In the genomic region with DNA sequence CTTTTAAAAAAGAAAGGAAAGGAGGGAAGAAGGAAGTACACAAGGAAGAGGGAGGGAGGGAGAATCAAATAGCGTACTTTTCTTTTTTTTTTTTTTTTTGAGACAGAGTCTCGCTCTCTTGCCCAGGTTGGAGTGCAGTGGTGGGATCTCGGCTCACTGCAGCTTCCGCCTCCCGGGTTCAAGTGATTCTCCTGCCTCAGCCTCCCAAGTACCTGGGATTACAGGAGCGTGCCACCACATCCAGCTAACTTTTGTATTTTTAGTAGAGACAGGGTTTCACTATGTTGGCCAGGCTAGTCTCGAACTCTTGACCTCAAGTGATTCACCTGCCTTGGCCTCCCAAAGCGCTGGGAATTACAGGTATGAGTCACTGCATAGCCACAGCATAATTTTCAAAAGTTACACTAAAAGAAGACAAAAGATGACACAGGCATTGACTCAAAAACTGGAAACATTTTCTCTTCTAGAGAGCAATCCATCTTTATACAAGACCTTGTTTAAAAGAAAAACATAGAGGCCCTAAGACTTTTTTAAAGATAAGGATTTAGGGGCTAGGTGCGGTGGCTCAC, we compare ENCODE assay signal across 7 cellular contexts.
DNase-seq lines count a peak whose midpoint lies in the region; ATAC-seq, FAIRE-seq and TF ChIP-seq lines count a peak whose summit lies in the region.
"Not testable (repeated sequence)": the region's sequence is repeated elsewhere in the genome, so short reads cannot be mapped to it uniquely, and the experiment has no call there.

No MANE protein-coding gene starts in this region.

- H3K27ac Mint-ChIP-seq in activated CD8-positive, alpha-beta T cell treated with anti-CD3 and anti-CD28 coated beads for 36 hours = peak overlapping the region; percentile 63
- peak overlapping the region; percentile 90 to 98 (median 95) for H3K27ac Mint-ChIP-seq in naive B cell

- peak; percentile 61 for ATAC-seq in activated CD8-positive, alpha-beta T cell treated with anti-CD3 and anti-CD28 coated beads for 36 hours
- ATAC-seq in GM12878 = peak; percentile 54
- not testable (repeated sequence) for ATAC-seq in naive B cell (ENCODE audit: low read depth in 2 of 2)

- H3K4me1 Mint-ChIP-seq in activated CD8-positive, alpha-beta T cell treated with anti-CD3 and anti-CD28 coated beads for 36 hours (ENCODE audit: low read depth) = peaks cover 19% of the 10 kb centered on the region
- peaks cover 18 to 24% (median 24%) of the 10 kb centered on the region in 3 donors for H3K4me1 Mint-ChIP-seq in naive B cell

- H3K79me2 ChIP-seq in PC-9 (ENCODE audit: low read depth) (peaks cover 97% of the 10 kb centered on the region), GM12878 (ENCODE audit: control insufficient read depth, insufficient read depth, low read length) (peaks cover 56% of the 10 kb centered on the region)

- peak overlapping the region; percentile 33; the same call in 1 of the 2 replicates for H3K9ac ChIP-seq in GM12878 (ENCODE audit: control insufficient read depth, insufficient read depth, low read length)

- not testable (repeated sequence) for TF ChIP-seq RAD21 in GM12878 (IDR thresholded peaks at IDR 0.05; ENCODE audit: insufficient read depth, low read depth, low read length)

- H3K4me1 ChIP-seq in PC-9 (replicated peaks; ENCODE audit: insufficient read depth) = peaks cover 51% of the 10 kb centered on the region
- H3K4me1 ChIP-seq in GM12878 (ENCODE audit: control insufficient read depth, insufficient read depth, low read length) = peaks cover 18% of the 10 kb centered on the region; the same call in 1 of the 2 replicates

- H3K4me2 ChIP-seq in PC-9 (peak overlapping the region; percentile 55), GM12878 (ENCODE audit: control insufficient read depth, insufficient read depth) (peak overlapping the region; percentile 72)

- in situ Hi-C loops in GM12878 (cut with MboI) = not testable (repeated sequence)

- not testable (repeated sequence) for TF ChIP-seq POLR2A in GM12878 (IDR thresholded peaks at IDR 0.05; ENCODE audit: low read depth, low read length)

- POLR2A ChIA-PET in PC-9 (lab: Charles Lee; ENCODE audit: unreplicated experiment) = not testable (repeated sequence)
- POLR2A ChIA-PET in activated CD8-positive, alpha-beta T cell treated with anti-CD3 and anti-CD28 coated beads for 36 hours (lab: Charles Lee) = interaction anchor here (1.5 kb wide), 1 partner anchor 9 kb away, joined by 3 read pairs; no protein-coding TSS in a partner anchor
- POLR2A ChIA-PET in GM12878 (lab: Charles Lee) = interaction anchor here (0.6 kb wide), 1 partner anchor 20 kb away, joined by 3 read pairs; no protein-coding TSS in a partner anchor

- not testable (repeated sequence) for DNase-seq in GM12864 (ENCODE audit: low read depth); GM12878 (ENCODE audit: low read depth, low spot score); naive B cell
- DNase-seq in PC-9 = peak; percentile 33 to 74
- DNase-seq in activated CD8-positive, alpha-beta T cell treated with anti-CD3 and anti-CD28 coated beads for 36 hours = peak; percentile 59
- DNase-seq in fibroblast of the aortic adventitia (ENCODE audit: low read depth) = peak; percentile 39
- DNase-seq in stimulated activated CD4-positive, alpha-beta T cell treated with anti-CD3 and anti-CD28 coated beads, Interleukin-4, amount 100 ng/mL, for 48 hours (ENCODE audit: low read depth in 2 of 2) = peak; percentile 6 to 8

- H3K36me3 ChIP-seq in PC-9 (ENCODE audit: low read depth) = not testable (repeated sequence)
- H3K36me3 ChIP-seq in GM12878 (ENCODE audit: control insufficient read depth in 2 of 2, insufficient read depth in 2 of 2, low read length in 1 of 2) = peaks cover 9 to 11% of the 10 kb centered on the region in 2 experiments; a peak in 3 of 4 replicates

- peak; percentile 13 for FAIRE-seq in GM12878 (lab: Jason Lieb, UNC)

- H3F3A ChIP-seq in PC-9 (ENCODE audit: insufficient read depth, low read depth) = peaks cover 48% of the 10 kb centered on the region

- not testable (repeated sequence) for H3K27me3 Mint-ChIP-seq in activated CD8-positive, alpha-beta T cell treated with anti-CD3 and anti-CD28 coated beads for 36 hours; naive B cell

- intact Hi-C loops in PC-9 (cut with micrococcal nuclease; ENCODE audit: unreplicated experiment) = loop anchor here (2.0 kb wide), 1 partner anchor 121 kb away; no protein-coding TSS in a partner anchor
- intact Hi-C loops in activated CD8-positive, alpha-beta T cell treated with anti-CD3 and anti-CD28 coated beads for 36 hours (cut with micrococcal nuclease) = loop anchor here (10.0 kb wide), 1 partner anchor 163 kb away; no protein-coding TSS in a partner anchor
- intact Hi-C loops in GM12878 (cut with micrococcal nuclease; ENCODE audit: unreplicated experiment) = loop anchor here (2.0 to 5.0 kb wide), 4 partner anchors 71 to 494 kb away; partner anchors contain the start of gene N4BP2

- CTCF ChIA-PET in PC-9 (lab: Charles Lee) (interaction anchor here (0.7 kb wide), 1 partner anchor 463 kb away, joined by 3 read pairs; no protein-coding TSS in a partner anchor), GM12878 (lab: Yijun Ruan, JAX) (interaction anchor here (0.9 to 6.2 kb wide), 14 partner anchors 12 to 366 kb away, joined by 3 to 46 read pairs (median 4); no protein-coding TSS in a partner anchor)
- CTCF ChIA-PET in activated CD8-positive, alpha-beta T cell treated with anti-CD3 and anti-CD28 coated beads for 36 hours (lab: Charles Lee) = interaction anchor here (1.1 to 1.9 kb wide), 3 partner anchors 12 to 309 kb away, joined by 4 to 5 read pairs (median 5); no protein-coding TSS in a partner anchor

- not testable (repeated sequence) for H2AFZ ChIP-seq in PC-9; GM12878 (ENCODE audit: control insufficient read depth, low read depth, low read length)

- H3K4me3 ChIP-seq in GM12864 (ENCODE audit: low read depth, low read length) = peak overlapping the region; percentile 30
- not testable (repeated sequence) for H3K4me3 ChIP-seq in PC-9
- H3K4me3 ChIP-seq in GM12878 = peak overlapping the region; percentile 20
- peak overlapping the region; percentile 40 for H3K4me3 ChIP-seq in fibroblast of the aortic adventitia (ENCODE audit: low read depth, low read length)

- H3K9me3 ChIP-seq in PC-9 (ENCODE audit: insufficient read depth, low read depth); GM12878 (replicated peaks; ENCODE audit: control insufficient read depth, insufficient read depth, low read length): not testable (repeated sequence)

- WGBS in GM12878 (ENCODE audit: insufficient coverage, insufficient replicate concordance, low lambda C conversion rate, missing lambda C conversion rate) = 41% methylated on average over 8 of the region's 9 CpGs

- not testable (repeated sequence) for H3K9me3 Mint-ChIP-seq in activated CD8-positive, alpha-beta T cell treated with anti-CD3 and anti-CD28 coated beads for 36 hours; naive B cell

- H3K27ac ChIP-seq in PC-9 = peak overlapping the region; percentile 65
- H3K27ac ChIP-seq in GM12878 (ENCODE audit: control insufficient read depth, insufficient read depth) = peak overlapping the region; percentile 47

- H3K4me3 Mint-ChIP-seq in activated CD8-positive, alpha-beta T cell treated with anti-CD3 and anti-CD28 coated beads for 36 hours = peak overlapping the region; percentile 59
- H3K4me3 Mint-ChIP-seq in naive B cell = peak overlapping the region; percentile 76 to 93 (median 85)

- H3K27me3 ChIP-seq in PC-9 (ENCODE audit: insufficient read depth, low read depth); GM12878 (replicated peaks in 1 of 2; ENCODE audit: control insufficient read depth in 2 of 2, insufficient read depth in 2 of 2, low read length in 1 of 2): not testable (repeated sequence)

- not testable (repeated sequence) for H4K20me1 ChIP-seq in PC-9 (ENCODE audit: insufficient read depth); GM12878 (ENCODE audit: control insufficient read depth, insufficient read depth)

- not testable (repeated sequence) for TF ChIP-seq EP300 in GM12878 (IDR thresholded peaks at IDR 0.05; ENCODE audit: borderline replicate concordance in 1 of 2, control insufficient read depth in 1 of 2, low read depth in 2 of 2, low read length in 2 of 2)

- BruUV-seq in PC-9 (replicated peaks; lab: Mats Ljungman, UMichigan); GM12878 (replicated peaks; lab: Mats Ljungman, UMichigan): not testable (repeated sequence)

- not testable (repeated sequence) for H3K9me2 ChIP-seq in PC-9 (ENCODE audit: insufficient read depth)

- TF ChIP-seq CTCF in GM12864 (IDR thresholded peaks at IDR 0.05; ENCODE audit: low read depth, low read length, missing control alignments); PC-9 (conservative IDR thresholded peaks at IDR 0.05); activated CD8-positive, alpha-beta T cell treated with anti-CD3 and anti-CD28 coated beads for 36 hours (IDR thresholded peaks at IDR 0.05); GM12878 (IDR thresholded peaks at IDR 0.05 in 2 of 3, conservative IDR thresholded peaks at IDR 0.05 in 1 of 3; ENCODE audit: control insufficient read depth in 2 of 3, extremely low read depth in 1 of 3, insufficient read depth in 1 of 3, low read depth in 3 of 3, low read length in 3 of 3); fibroblast of the aortic adventitia (IDR thresholded peaks at IDR 0.05; ENCODE audit: insufficient read depth, low read length): not testable (repeated sequence)

- RAD21 ChIA-PET in GM12878 (lab: Charles Lee; ENCODE audit: unreplicated experiment) = interaction anchor here (0.7 to 3.0 kb wide), 13 partner anchors 8 to 242 kb away, joined by 3 to 17 read pairs (median 5); no protein-coding TSS in a partner anchor

- H3K36me3 Mint-ChIP-seq in activated CD8-positive, alpha-beta T cell treated with anti-CD3 and anti-CD28 coated beads for 36 hours (ENCODE audit: low read depth); naive B cell: not testable (repeated sequence)

- SMC1A ChIA-PET in GM12878 (lab: Charles Lee; ENCODE audit: uncharacterized antibody, unreplicated experiment) = interaction anchor here (1.0 to 4.9 kb wide), 11 partner anchors 10 to 167 kb away, joined by 3 to 34 read pairs (median 6); no protein-coding TSS in a partner anchor

TF ChIP-seq in GM12878, 131 proteins besides CTCF, POLR2A, EP300 and RAD21 (continues in another document):
- TF ChIP-seq ZNF217 (IDR thresholded peaks at IDR 0.05) = 0 out of 2 replicates have a peak, but pooled peaks have one; percentile 56
- TF ChIP-seq IKZF2 (IDR thresholded peaks at IDR 0.05) = peak; percentile 64 to 69; a peak in 3 of 4 replicates
- TF ChIP-seq IRF4 (IDR thresholded peaks at IDR 0.05; ENCODE audit: low read depth, low read length) = 0 out of 2 replicates have a peak, but pooled peaks have one; percentile 56
- 0 out of 2 replicates have a peak, but pooled peaks have one; percentile 74 for TF ChIP-seq EED (IDR thresholded peaks at IDR 0.05; ENCODE audit: low read depth)
- TF ChIP-seq MEF2A (IDR thresholded peaks at IDR 0.05; ENCODE audit: insufficient read depth, low read depth, low read length) = 0 out of 2 replicates have a peak, but pooled peaks have one; percentile 30
- TF ChIP-seq IKZF1 (conservative IDR thresholded peaks at IDR 0.05) = peak; percentile 18; the same call in 1 of the 2 replicates
